ENCODE assay signal across 1 cellular context in the genomic region with DNA sequence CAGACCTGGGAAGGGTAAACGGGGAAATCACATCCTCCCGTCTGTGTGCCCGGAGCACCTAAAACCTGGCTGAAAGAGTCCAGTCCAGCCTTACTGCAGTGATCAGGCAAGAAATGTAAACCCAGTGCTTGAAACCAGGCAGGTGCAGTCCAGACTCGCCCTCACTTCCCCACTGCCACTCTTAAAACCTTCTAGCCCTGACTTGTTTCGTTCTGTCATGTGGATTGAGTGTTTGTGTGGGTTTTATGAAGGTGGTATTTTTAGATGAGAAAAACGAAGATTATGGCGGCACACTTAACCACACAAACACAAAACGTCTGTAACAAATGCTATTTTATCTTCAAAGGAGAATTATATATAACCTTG.
TF ChIP-seq lines count a peak whose summit lies in the region.

No MANE protein-coding gene starts in this region.

TF ChIP-seq in GM23338, 12 proteins besides CTCF, POLR2A, EP300 and RAD21 (continued from another document):
- TF ChIP-seq, protein P1, sequence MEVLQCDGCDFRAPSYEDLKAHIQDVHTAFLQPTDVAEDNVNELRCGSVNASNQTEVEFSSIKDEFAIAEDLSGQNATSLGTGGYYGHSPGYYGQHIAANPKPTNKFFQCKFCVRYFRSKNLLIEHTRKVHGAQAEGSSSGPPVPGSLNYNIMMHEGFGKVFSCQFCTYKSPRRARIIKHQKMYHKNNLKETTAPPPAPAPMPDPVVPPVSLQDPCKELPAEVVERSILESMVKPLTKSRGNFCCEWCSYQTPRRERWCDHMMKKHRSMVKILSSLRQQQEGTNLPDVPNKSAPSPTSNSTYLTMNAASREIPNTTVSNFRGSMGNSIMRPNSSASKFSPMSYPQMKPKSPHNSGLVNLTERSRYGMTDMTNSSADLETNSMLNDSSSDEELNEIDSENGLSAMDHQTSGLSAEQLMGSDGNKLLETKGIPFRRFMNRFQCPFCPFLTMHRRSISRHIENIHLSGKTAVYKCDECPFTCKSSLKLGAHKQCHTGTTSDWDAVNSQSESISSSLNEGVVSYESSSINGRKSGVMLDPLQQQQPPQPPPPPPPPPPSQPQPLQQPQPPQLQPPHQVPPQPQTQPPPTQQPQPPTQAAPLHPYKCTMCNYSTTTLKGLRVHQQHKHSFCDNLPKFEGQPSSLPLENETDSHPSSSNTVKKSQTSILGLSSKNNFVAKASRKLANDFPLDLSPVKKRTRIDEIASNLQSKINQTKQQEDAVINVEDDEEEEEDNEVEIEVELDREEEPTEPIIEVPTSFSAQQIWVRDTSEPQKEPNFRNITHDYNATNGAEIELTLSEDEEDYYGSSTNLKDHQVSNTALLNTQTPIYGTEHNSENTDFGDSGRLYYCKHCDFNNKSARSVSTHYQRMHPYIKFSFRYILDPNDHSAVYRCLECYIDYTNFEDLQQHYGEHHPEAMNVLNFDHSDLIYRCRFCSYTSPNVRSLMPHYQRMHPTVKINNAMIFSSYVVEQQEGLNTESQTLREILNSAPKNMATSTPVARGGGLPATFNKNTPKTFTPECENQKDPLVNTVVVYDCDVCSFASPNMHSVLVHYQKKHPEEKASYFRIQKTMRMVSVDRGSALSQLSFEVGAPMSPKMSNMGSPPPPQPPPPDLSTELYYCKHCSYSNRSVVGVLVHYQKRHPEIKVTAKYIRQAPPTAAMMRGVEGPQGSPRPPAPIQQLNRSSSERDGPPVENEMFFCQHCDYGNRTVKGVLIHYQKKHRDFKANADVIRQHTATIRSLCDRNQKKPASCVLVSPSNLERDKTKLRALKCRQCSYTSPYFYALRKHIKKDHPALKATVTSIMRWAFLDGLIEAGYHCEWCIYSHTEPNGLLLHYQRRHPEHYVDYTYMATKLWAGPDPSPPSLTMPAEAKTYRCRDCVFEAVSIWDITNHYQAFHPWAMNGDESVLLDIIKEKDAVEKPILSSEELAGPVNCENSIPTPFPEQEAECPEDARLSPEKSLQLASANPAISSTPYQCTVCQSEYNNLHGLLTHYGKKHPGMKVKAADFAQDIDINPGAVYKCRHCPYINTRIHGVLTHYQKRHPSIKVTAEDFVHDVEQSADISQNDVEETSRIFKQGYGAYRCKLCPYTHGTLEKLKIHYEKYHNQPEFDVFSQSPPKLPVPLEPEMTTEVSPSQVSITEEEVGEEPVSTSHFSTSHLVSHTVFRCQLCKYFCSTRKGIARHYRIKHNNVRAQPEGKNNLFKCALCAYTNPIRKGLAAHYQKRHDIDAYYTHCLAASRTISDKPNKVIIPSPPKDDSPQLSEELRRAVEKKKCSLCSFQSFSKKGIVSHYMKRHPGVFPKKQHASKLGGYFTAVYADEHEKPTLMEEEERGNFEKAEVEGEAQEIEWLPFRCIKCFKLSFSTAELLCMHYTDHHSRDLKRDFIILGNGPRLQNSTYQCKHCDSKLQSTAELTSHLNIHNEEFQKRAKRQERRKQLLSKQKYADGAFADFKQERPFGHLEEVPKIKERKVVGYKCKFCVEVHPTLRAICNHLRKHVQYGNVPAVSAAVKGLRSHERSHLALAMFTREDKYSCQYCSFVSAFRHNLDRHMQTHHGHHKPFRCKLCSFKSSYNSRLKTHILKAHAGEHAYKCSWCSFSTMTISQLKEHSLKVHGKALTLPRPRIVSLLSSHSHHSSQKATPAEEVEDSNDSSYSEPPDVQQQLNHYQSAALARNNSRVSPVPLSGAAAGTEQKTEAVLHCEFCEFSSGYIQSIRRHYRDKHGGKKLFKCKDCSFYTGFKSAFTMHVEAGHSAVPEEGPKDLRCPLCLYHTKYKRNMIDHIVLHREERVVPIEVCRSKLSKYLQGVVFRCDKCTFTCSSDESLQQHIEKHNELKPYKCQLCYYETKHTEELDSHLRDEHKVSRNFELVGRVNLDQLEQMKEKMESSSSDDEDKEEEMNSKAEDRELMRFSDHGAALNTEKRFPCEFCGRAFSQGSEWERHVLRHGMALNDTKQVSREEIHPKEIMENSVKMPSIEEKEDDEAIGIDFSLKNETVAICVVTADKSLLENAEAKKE (CRISPR knock-in tag; IDR thresholded peaks at IDR 0.05): no peak
- TF ChIP-seq JUNB (IDR thresholded peaks at IDR 0.05; ENCODE audit: unreplicated experiment) (no peak), STAT1 (IDR thresholded peaks at IDR 0.05; ENCODE audit: unreplicated experiment) (no peak), NANOG (IDR thresholded peaks at IDR 0.05; ENCODE audit: borderline replicate concordance) (no peak), POLR2AphosphoS5 (IDR thresholded peaks at IDR 0.05; ENCODE audit: low read depth) (no peak)
- TF ChIP-seq, protein P2, sequence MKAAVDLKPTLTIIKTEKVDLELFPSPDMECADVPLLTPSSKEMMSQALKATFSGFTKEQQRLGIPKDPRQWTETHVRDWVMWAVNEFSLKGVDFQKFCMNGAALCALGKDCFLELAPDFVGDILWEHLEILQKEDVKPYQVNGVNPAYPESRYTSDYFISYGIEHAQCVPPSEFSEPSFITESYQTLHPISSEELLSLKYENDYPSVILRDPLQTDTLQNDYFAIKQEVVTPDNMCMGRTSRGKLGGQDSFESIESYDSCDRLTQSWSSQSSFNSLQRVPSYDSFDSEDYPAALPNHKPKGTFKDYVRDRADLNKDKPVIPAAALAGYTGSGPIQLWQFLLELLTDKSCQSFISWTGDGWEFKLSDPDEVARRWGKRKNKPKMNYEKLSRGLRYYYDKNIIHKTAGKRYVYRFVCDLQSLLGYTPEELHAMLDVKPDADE (IDR thresholded peaks at IDR 0.05): no peak
